Comparison of ENCODE assay signal across 1 cellular context in the genomic region with DNA sequence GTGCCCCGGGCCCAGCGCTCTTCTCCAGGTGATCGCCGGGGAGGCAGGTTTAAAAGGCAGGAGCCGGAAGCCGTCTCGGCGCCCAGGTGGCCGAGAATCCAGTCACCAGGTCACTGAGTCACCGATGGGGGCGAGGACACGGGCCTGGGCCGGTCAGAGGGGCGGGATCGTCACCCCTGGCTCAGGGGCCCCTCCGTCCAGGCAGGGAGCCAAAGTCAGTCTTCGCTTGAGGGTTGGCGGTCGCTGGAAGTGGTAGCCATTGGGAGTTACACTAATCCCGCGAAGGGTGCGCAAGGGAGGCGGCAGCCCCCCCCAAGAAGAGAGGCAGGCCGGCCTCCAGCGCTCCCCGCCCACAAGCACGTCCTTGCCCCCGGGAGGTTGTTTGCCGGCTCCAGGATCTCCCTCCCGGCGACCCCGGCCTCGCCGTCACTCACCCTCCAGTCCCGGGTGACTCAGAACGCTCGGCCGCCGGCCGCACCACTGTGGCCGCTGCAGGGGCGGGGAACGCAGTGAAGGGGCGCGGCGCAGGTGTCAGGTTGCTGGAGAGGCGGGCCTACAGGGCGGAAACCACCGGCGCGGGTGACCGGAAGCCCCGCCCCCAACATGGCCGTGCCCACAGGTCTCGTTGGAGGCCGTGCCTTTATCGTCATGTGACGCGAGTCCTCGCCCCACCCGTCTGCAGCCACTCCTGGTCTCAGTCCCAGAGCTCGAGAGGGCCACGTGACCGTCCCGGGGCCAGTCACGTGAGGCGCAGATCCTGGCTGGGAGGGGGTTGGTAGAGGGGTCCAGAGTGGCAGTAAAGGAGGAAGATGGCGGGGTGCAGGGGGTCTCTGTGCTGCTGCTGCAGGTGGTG.
A peak's percentile ranks its signal among the peaks of the same experiment; 100 is the strongest.
TF ChIP-seq lines count a peak whose summit lies in the region.

A gene with protein sequence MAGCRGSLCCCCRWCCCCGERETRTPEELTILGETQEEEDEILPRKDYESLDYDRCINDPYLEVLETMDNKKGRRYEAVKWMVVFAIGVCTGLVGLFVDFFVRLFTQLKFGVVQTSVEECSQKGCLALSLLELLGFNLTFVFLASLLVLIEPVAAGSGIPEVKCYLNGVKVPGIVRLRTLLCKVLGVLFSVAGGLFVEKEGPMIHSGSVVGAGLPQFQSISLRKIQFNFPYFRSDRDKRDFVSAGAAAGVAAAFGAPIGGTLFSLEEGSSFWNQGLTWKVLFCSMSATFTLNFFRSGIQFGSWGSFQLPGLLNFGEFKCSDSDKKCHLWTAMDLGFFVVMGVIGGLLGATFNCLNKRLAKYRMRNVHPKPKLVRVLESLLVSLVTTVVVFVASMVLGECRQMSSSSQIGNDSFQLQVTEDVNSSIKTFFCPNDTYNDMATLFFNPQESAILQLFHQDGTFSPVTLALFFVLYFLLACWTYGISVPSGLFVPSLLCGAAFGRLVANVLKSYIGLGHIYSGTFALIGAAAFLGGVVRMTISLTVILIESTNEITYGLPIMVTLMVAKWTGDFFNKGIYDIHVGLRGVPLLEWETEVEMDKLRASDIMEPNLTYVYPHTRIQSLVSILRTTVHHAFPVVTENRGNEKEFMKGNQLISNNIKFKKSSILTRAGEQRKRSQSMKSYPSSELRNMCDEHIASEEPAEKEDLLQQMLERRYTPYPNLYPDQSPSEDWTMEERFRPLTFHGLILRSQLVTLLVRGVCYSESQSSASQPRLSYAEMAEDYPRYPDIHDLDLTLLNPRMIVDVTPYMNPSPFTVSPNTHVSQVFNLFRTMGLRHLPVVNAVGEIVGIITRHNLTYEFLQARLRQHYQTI (plus strand): TSS at position 738 of the 853 bp plus-strand sequence. CDS start 72 bp downstream, at position 810.
A gene (minus strand): TSS at position 511 of the 853 bp plus-strand sequence. CDS start 2,848 bp downstream, outside the sequence.

TF ChIP-seq in K562, 482 proteins besides CTCF, POLR2A, EP300 and RAD21 (continues in another document):
- TF ChIP-seq, protein P1, sequence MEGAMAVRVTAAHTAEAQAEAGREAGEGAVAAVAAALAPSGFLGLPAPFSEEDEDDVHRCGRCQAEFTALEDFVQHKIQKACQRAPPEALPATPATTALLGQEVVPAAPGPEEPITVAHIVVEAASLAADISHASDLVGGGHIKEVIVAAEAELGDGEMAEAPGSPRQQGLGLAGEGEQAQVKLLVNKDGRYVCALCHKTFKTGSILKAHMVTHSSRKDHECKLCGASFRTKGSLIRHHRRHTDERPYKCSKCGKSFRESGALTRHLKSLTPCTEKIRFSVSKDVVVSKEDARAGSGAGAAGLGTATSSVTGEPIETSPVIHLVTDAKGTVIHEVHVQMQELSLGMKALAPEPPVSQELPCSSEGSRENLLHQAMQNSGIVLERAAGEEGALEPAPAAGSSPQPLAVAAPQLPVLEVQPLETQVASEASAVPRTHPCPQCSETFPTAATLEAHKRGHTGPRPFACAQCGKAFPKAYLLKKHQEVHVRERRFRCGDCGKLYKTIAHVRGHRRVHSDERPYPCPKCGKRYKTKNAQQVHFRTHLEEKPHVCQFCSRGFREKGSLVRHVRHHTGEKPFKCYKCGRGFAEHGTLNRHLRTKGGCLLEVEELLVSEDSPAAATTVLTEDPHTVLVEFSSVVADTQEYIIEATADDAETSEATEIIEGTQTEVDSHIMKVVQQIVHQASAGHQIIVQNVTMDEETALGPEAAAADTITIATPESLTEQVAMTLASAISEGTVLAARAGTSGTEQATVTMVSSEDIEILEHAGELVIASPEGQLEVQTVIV (CRISPR knock-in tag; IDR thresholded peaks at IDR 0.05; ENCODE audit: borderline replicate concordance), result no peak
- peak; percentile 5 to 25; a peak in 1 of 4 replicates for TF ChIP-seq TRIM24 (IDR thresholded peaks at IDR 0.05)
- peak in 1 of 2 experiments; percentile 94; a peak in 2 of 4 replicates for TF ChIP-seq SRF (CRISPR knock-in tag; IDR thresholded peaks at IDR 0.05)
- TF ChIP-seq, protein P2, sequence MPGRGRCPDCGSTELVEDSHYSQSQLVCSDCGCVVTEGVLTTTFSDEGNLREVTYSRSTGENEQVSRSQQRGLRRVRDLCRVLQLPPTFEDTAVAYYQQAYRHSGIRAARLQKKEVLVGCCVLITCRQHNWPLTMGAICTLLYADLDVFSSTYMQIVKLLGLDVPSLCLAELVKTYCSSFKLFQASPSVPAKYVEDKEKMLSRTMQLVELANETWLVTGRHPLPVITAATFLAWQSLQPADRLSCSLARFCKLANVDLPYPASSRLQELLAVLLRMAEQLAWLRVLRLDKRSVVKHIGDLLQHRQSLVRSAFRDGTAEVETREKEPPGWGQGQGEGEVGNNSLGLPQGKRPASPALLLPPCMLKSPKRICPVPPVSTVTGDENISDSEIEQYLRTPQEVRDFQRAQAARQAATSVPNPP (IDR thresholded peaks at IDR 0.05; ENCODE audit: borderline replicate concordance, insufficient read depth, insufficient read length), result no peak
- peak in 1 of 2 experiments; percentile 45; a peak in 1 of 4 replicates for TF ChIP-seq ETV6 (IDR thresholded peaks at IDR 0.05; ENCODE audit: borderline replicate concordance in 1 of 2, low read depth in 2 of 2, low read length in 1 of 2)
- peak; percentile 70; the same call in 1 of the 2 replicates for TF ChIP-seq ETV6 (CRISPR knock-in tag; IDR thresholded peaks at IDR 0.05; ENCODE audit: borderline replicate concordance)
- TF ChIP-seq, protein P3, sequence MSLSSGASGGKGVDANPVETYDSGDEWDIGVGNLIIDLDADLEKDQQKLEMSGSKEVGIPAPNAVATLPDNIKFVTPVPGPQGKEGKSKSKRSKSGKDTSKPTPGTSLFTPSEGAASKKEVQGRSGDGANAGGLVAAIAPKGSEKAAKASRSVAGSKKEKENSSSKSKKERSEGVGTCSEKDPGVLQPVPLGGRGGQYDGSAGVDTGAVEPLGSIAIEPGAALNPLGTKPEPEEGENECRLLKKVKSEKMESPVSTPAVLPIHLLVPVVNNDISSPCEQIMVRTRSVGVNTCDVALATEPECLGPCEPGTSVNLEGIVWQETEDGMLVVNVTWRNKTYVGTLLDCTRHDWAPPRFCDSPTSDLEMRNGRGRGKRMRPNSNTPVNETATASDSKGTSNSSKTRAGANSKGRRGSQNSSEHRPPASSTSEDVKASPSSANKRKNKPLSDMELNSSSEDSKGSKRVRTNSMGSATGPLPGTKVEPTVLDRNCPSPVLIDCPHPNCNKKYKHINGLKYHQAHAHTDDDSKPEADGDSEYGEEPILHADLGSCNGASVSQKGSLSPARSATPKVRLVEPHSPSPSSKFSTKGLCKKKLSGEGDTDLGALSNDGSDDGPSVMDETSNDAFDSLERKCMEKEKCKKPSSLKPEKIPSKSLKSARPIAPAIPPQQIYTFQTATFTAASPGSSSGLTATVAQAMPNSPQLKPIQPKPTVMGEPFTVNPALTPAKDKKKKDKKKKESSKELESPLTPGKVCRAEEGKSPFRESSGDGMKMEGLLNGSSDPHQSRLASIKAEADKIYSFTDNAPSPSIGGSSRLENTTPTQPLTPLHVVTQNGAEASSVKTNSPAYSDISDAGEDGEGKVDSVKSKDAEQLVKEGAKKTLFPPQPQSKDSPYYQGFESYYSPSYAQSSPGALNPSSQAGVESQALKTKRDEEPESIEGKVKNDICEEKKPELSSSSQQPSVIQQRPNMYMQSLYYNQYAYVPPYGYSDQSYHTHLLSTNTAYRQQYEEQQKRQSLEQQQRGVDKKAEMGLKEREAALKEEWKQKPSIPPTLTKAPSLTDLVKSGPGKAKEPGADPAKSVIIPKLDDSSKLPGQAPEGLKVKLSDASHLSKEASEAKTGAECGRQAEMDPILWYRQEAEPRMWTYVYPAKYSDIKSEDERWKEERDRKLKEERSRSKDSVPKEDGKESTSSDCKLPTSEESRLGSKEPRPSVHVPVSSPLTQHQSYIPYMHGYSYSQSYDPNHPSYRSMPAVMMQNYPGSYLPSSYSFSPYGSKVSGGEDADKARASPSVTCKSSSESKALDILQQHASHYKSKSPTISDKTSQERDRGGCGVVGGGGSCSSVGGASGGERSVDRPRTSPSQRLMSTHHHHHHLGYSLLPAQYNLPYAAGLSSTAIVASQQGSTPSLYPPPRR (CRISPR knock-in tag; IDR thresholded peaks at IDR 0.05; ENCODE audit: borderline replicate concordance), result no peak
- peak; percentile 74 for TF ChIP-seq NEUROD1 (IDR thresholded peaks at IDR 0.05; ENCODE audit: borderline replicate concordance, low read depth, low read length, partially characterized antibody)
- TF ChIP-seq, protein P4, sequence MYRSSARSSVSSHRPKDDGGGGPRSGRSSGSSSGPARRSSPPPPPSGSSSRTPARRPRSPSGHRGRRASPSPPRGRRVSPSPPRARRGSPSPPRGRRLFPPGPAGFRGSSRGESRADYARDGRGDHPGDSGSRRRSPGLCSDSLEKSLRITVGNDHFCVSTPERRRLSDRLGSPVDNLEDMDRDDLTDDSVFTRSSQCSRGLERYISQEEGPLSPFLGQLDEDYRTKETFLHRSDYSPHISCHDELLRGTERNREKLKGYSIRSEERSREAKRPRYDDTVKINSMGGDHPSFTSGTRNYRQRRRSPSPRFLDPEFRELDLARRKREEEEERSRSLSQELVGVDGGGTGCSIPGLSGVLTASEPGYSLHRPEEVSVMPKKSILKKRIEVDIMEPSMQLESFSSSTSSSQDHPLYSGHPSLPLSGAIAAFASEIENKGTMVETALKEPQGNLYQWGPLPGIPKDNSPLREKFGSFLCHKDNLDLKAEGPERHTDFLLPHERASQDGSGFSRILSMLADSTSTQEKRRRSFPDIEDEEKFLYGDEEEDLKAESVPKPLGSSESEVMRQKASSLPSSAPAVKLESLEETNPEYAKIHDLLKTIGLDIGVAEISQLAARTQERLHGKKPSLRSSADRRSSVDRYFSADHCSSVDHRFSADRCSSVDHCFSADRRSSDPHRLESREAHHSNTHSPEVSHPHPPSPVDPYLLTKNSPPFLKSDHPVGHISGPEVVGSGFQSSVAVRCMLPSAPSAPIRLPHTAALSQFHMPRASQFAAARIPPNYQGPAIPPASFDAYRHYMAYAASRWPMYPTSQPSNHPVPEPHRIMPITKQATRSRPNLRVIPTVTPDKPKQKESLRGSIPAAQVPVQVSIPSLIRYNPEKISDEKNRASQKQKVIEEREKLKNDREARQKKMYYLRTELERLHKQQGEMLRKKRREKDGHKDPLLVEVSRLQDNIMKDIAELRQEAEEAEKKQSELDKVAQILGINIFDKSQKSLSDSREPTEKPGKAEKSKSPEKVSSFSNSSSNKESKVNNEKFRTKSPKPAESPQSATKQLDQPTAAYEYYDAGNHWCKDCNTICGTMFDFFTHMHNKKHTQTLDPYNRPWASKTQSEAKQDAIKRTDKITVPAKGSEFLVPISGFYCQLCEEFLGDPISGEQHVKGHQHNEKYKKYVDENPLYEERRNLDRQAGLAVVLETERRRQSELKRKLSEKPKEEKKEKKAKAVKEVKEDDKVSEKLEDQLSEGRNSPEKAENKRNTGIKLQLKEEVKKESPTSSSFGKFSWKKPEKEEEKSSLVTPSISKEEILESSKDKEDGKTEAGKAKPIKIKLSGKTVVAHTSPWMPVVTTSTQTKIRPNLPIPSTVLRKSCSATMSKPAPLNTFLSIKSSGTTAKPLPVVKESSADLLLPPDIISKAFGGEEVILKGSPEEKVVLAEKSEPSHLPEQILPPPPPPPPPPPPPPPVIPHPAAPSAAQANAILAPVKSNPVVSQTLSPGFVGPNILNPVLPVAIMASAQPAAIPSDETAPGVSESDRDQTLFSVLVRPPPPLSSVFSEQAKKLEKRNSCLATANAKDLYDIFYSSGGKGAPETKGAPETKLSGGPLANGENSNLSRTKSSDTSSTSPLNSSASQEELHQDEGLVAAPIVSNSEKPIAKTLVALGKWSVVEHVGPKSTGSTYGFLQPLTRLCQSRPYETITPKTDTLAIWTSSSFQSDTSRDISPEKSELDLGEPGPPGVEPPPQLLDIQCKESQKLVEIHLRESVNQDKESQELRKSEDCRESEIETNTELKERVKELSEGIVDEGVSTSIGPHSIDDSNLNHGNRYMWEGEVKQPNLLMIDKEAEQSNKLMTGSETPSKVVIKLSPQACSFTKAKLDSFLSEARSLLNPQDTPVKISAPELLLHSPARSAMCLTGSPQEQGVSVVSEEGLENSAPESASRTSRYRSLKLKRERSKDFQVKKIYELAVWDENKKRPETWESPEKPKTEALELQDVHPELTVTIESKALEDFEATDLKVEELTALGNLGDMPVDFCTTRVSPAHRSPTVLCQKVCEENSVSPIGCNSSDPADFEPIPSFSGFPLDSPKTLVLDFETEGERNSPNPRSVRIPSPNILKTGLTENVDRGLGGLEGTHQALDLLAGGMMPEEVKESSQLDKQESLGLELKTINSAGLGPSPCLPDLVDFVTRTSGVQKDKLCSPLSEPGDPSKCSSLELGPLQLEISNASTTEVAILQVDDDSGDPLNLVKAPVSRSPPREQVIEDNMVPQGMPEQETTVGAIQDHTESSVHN (IDR thresholded peaks at IDR 0.05; ENCODE audit: borderline replicate concordance in 1 of 2, low read depth in 1 of 2), result peak in 1 of 2 experiments; percentile 94; a peak in 2 of 4 replicates
- TF ChIP-seq RBM34 (IDR thresholded peaks at IDR 0.05; ENCODE audit: borderline replicate concordance, insufficient read depth, low read length), result no peak
- TF ChIP-seq STAG1 (CRISPR knock-in tag; IDR thresholded peaks at IDR 0.05; ENCODE audit: borderline replicate concordance), result no peak
- TF ChIP-seq HMG20A (CRISPR knock-in tag; conservative IDR thresholded peaks at IDR 0.05), result no peak
- TF ChIP-seq NCOA1 (IDR thresholded peaks at IDR 0.05; ENCODE audit: low read depth), result 0 out of 2 replicates have a peak, but pooled peaks have one; percentile 16
- TF ChIP-seq, protein P5, sequence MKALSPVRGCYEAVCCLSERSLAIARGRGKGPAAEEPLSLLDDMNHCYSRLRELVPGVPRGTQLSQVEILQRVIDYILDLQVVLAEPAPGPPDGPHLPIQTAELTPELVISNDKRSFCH (CRISPR knock-in tag; IDR thresholded peaks at IDR 0.05), result no peak
- TF ChIP-seq, protein P5 (tag; IDR thresholded peaks at IDR 0.05), result peak; percentile 41; the same call in 1 of the 2 replicates
- peak in 1 of 2 experiments; percentile 80; a peak in 3 of 4 replicates for TF ChIP-seq SIN3A (IDR thresholded peaks at IDR 0.05; ENCODE audit: borderline replicate concordance in 2 of 2, control insufficient read depth in 1 of 2, low read depth in 2 of 2, low read length in 2 of 2)
- peak; percentile 63; the same call in 1 of the 2 replicates for TF ChIP-seq ZFPM2 (CRISPR knock-in tag; IDR thresholded peaks at IDR 0.05)
- TF ChIP-seq, protein P6, sequence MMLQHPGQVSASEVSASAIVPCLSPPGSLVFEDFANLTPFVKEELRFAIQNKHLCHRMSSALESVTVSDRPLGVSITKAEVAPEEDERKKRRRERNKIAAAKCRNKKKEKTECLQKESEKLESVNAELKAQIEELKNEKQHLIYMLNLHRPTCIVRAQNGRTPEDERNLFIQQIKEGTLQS (IDR thresholded peaks at IDR 0.05), result no peak
- TF ChIP-seq, protein P6 (CRISPR knock-in tag; conservative IDR thresholded peaks at IDR 0.05), result peak; percentile 86
- TF ChIP-seq ELF4 (CRISPR knock-in tag; IDR thresholded peaks at IDR 0.05), result no peak; the same call in 1 of the 2 replicates
- no peak for TF ChIP-seq ZNF143 (CRISPR knock-in tag; IDR thresholded peaks at IDR 0.05)
